ENCODE assay signal across 8 cellular contexts in the genomic region with DNA sequence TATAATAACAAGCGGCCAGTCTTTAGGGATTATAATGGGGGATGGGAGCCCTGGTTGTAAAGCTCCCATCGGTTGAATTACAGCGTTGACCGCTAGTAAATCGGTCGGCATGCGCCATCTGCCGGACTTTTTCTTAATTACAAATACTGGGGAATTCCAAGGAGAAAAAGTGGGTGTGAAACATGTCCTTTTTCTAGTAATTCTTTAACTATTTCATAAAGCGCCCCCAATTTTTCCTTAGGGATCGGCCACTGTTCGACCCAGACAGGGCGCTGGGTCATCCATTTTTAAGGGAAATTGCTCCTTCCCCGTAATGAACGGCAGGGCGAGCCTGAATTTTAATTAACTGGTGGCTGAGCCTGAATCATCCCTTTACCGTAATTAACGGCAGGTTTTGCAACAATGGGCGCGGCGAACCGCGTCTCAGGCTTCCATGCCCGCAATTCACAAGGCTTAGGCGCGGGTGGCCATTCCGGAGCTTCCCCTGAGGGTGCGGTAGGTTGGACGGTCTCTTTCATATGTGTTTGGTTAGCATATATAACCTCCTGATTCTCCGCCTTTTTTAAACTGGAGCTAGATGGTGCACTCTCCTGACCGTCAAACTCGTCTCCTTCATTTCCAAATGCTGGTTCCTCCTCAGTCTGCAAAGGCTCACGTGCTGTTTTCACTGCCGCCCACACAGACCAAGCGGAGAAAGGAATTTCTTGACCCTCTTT. TPM values are rescaled to one million over a fixed set of nuclear protein-coding genes. Genes with fewer than 3 reads are reported as not detected.
DNase-seq lines count a peak whose midpoint lies in the region; ATAC-seq, FAIRE-seq and TF ChIP-seq lines count a peak whose summit lies in the region.

No MANE protein-coding gene starts in this region.

- FAIRE-seq in endometrium (lab: Jason Lieb, UNC) = peak; percentile 94

- peaks cover 18% of the 10 kb centered on the region for H3K27me3 Mint-ChIP-seq in HFFc6 (ENCODE audit: insufficient read depth)
- H3K27me3 Mint-ChIP-seq in memory B cell = no peaks in the 10 kb centered on the region

- DNase-seq in AML-193 (lab: John Stamatoyannopoulos, UW) (peak; percentile 69 to 73), HFFc6 (peak; percentile 78), NCI-H82 treated with DMSO at 0.1 percent for 48 hours (lab: John Stamatoyannopoulos, UW; ENCODE audit: unreplicated experiment) (peak; percentile 79), memory B cell (ENCODE audit: low spot score in 2 of 2) (peak; percentile 54 to 64)
- peak; percentile 73 for DNase-seq in activated CD8-positive, alpha-beta memory T cell treated with anti-CD3 and anti-CD28 coated beads for 24 hours
- peak; percentile 59 for DNase-seq in stimulated activated CD8-positive, alpha-beta memory T cell treated with anti-CD3 and anti-CD28 coated beads, Interleukin-12 subunit alpha, Interleukin-12 subunit beta, amount 100 ng/mL, for 1 hour (ENCODE audit: low read depth)

- no peaks in the 10 kb centered on the region; the same call in 1 of the 2 replicates for H3K9me3 Mint-ChIP-seq in HFFc6
- H3K9me3 Mint-ChIP-seq in memory B cell = peaks cover 3% of the 10 kb centered on the region

- H3K36me3 Mint-ChIP-seq in HFFc6 (ENCODE audit: low read depth) (no peaks in the 10 kb centered on the region), memory B cell (no peaks in the 10 kb centered on the region)

- H3K27ac Mint-ChIP-seq in HFFc6 = no peak overlapping the region
- H3K27ac Mint-ChIP-seq in memory B cell = no peak overlapping the region

- H3K4me1 Mint-ChIP-seq in HFFc6 (ENCODE audit: low read depth) = peaks cover 32% of the 10 kb centered on the region
- peaks cover 2% of the 10 kb centered on the region for H3K4me1 Mint-ChIP-seq in memory B cell

- H3K4me3 Mint-ChIP-seq in HFFc6 (peak overlapping the region; percentile 61), memory B cell (no peak overlapping the region)

- TF ChIP-seq CTCF in HFFc6 (IDR thresholded peaks at IDR 0.05) = peak; percentile 85

- peak; percentile 67 for ATAC-seq in memory B cell (ENCODE audit: low read depth)
- no peak for ATAC-seq in HG03432 (IDR thresholded peaks at IDR 0.05; ENCODE audit: unreplicated experiment)

RNA-seq across cellular contexts. Expression of gene EVI5L, which starts 30.2 kb away (rescaled TPM):
- 10 to 100 TPM; 26.4 to 33.0 (median 27.7) TPM for total RNA-seq in HFFc6 (2021; fragmentation: NEBNext Ultra II Directional; extraction: Animal tissue kit (Norgen Biotek cat#: 25700))

RNA-seq across cellular contexts. Expression of gene CLEC4M, which starts 36.8 kb away (rescaled TPM):
- total RNA-seq in HFFc6 (2021; fragmentation: NEBNext Ultra II Directional; extraction: Animal tissue kit (Norgen Biotek cat#: 25700)) = not detected

RNA-seq across cellular contexts. Expression of gene CD209, which starts 52.5 kb away (rescaled TPM):
- not detected for total RNA-seq in HFFc6 (2021; fragmentation: NEBNext Ultra II Directional; extraction: Animal tissue kit (Norgen Biotek cat#: 25700))
